Comparison of ENCODE assay signal across 1 cellular context in genomic region chr2:38603402-38604265, GRCh38.
TF ChIP-seq lines count a peak whose summit lies in the region.

No MANE protein-coding gene starts in this region.

TF ChIP-seq in HepG2, 621 proteins besides CTCF, POLR2A, EP300 and RAD21 (continued from another document and continues in another):
- TF ChIP-seq PBX3 (CRISPR knock-in tag; IDR thresholded peaks at IDR 0.05; ENCODE audit: borderline replicate concordance) (no peak), MNT (IDR thresholded peaks at IDR 0.05) (no peak), SIN3B (IDR thresholded peaks at IDR 0.05; ENCODE audit: low read length) (peak; percentile 16; the same call in 1 of the 2 replicates), CCAR2 (optimal IDR thresholded peaks at IDR 0.05; ENCODE audit: low read depth, low read length) (no peak), ZNF275 (CRISPR knock-in tag; IDR thresholded peaks at IDR 0.05; ENCODE audit: borderline replicate concordance) (no peak), ZNF790 (CRISPR knock-in tag; IDR thresholded peaks at IDR 0.05; ENCODE audit: borderline replicate concordance) (no peak), ADNP (CRISPR knock-in tag; IDR thresholded peaks at IDR 0.05) (no peak), ZNF782 (CRISPR knock-in tag; IDR thresholded peaks at IDR 0.05; ENCODE audit: borderline replicate concordance) (0 out of 2 replicates have a peak, but pooled peaks have one; percentile 33), ZNF878 (CRISPR knock-in tag; IDR thresholded peaks at IDR 0.05) (peak; percentile 12; the same call in 1 of the 2 replicates), HIVEP1 (CRISPR knock-in tag; IDR thresholded peaks at IDR 0.05) (no peak; the same call in 1 of the 2 replicates), ZMYM3 (CRISPR knock-in tag; IDR thresholded peaks at IDR 0.05) (peak; percentile 72; the same call in 1 of the 2 replicates), NFIB (CRISPR knock-in tag; IDR thresholded peaks at IDR 0.05; ENCODE audit: borderline replicate concordance) (no peak), MED8 (CRISPR knock-in tag; IDR thresholded peaks at IDR 0.05; ENCODE audit: insufficient replicate concordance) (no peak), FOXP1 (IDR thresholded peaks at IDR 0.05) (no peak), FOXP1 (CRISPR knock-in tag; IDR thresholded peaks at IDR 0.05) (no peak), KAT2B (IDR thresholded peaks at IDR 0.05; ENCODE audit: borderline replicate concordance, low read depth, low read length) (no peak), REPIN1 (CRISPR knock-in tag; IDR thresholded peaks at IDR 0.05; ENCODE audit: borderline replicate concordance, low read depth) (peak; percentile 58), PHF20 (CRISPR knock-in tag; IDR thresholded peaks at IDR 0.05) (no peak), REST (IDR thresholded peaks at IDR 0.05; ENCODE audit: borderline replicate concordance in 1 of 2, low read depth in 1 of 2, low read length in 2 of 2) (no peak), MAFG (CRISPR knock-in tag; IDR thresholded peaks at IDR 0.05) (no peak), ZBTB49 (CRISPR knock-in tag; IDR thresholded peaks at IDR 0.05; ENCODE audit: borderline replicate concordance) (no peak), GLMP (CRISPR knock-in tag; IDR thresholded peaks at IDR 0.05; ENCODE audit: borderline replicate concordance) (no peak), CEBPZ (IDR thresholded peaks at IDR 0.05; ENCODE audit: low read length) (no peak), ZNF674 (CRISPR knock-in tag; IDR thresholded peaks at IDR 0.05; ENCODE audit: low read depth) (no peak), MYPOP (CRISPR knock-in tag; IDR thresholded peaks at IDR 0.05) (peak; percentile 75), MTERF4 (CRISPR knock-in tag; IDR thresholded peaks at IDR 0.05) (no peak), MIER2 (CRISPR knock-in tag; IDR thresholded peaks at IDR 0.05) (peak; percentile 78), ZNF841 (CRISPR knock-in tag; IDR thresholded peaks at IDR 0.05; ENCODE audit: borderline replicate concordance) (peak; percentile 39; the same call in 1 of the 2 replicates), ATRX (CRISPR knock-in tag; IDR thresholded peaks at IDR 0.05; ENCODE audit: borderline replicate concordance) (no peak)
- TF ChIP-seq, protein P1, sequence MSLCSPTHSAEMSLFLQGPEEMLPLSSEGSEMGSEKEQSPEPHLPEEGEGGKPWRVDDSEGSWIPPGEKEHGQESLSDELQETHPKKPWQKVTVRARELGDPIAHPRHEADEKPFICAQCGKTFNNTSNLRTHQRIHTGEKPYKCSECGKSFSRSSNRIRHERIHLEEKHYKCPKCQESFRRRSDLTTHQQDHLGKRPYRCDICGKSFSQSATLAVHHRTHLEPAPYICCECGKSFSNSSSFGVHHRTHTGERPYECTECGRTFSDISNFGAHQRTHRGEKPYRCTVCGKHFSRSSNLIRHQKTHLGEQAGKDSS (CRISPR knock-in tag; IDR thresholded peaks at IDR 0.05; ENCODE audit: borderline replicate concordance, low read depth): peak; percentile 70; the same call in 1 of the 2 replicates
- TF ChIP-seq, protein P2, sequence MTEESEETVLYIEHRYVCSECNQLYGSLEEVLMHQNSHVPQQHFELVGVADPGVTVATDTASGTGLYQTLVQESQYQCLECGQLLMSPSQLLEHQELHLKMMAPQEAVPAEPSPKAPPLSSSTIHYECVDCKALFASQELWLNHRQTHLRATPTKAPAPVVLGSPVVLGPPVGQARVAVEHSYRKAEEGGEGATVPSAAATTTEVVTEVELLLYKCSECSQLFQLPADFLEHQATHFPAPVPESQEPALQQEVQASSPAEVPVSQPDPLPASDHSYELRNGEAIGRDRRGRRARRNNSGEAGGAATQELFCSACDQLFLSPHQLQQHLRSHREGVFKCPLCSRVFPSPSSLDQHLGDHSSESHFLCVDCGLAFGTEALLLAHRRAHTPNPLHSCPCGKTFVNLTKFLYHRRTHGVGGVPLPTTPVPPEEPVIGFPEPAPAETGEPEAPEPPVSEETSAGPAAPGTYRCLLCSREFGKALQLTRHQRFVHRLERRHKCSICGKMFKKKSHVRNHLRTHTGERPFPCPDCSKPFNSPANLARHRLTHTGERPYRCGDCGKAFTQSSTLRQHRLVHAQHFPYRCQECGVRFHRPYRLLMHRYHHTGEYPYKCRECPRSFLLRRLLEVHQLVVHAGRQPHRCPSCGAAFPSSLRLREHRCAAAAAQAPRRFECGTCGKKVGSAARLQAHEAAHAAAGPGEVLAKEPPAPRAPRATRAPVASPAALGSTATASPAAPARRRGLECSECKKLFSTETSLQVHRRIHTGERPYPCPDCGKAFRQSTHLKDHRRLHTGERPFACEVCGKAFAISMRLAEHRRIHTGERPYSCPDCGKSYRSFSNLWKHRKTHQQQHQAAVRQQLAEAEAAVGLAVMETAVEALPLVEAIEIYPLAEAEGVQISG (CRISPR knock-in tag; IDR thresholded peaks at IDR 0.05): peak; percentile 46; the same call in 1 of the 2 replicates
- TF ChIP-seq, protein P3, sequence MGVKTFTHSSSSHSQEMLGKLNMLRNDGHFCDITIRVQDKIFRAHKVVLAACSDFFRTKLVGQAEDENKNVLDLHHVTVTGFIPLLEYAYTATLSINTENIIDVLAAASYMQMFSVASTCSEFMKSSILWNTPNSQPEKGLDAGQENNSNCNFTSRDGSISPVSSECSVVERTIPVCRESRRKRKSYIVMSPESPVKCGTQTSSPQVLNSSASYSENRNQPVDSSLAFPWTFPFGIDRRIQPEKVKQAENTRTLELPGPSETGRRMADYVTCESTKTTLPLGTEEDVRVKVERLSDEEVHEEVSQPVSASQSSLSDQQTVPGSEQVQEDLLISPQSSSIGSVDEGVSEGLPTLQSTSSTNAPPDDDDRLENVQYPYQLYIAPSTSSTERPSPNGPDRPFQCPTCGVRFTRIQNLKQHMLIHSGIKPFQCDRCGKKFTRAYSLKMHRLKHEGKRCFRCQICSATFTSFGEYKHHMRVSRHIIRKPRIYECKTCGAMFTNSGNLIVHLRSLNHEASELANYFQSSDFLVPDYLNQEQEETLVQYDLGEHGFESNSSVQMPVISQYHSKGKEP (CRISPR knock-in tag; IDR thresholded peaks at IDR 0.05): peak; percentile 70; the same call in 1 of the 2 replicates
